8 cellular contexts compared by ENCODE assay signal in the genomic region with DNA sequence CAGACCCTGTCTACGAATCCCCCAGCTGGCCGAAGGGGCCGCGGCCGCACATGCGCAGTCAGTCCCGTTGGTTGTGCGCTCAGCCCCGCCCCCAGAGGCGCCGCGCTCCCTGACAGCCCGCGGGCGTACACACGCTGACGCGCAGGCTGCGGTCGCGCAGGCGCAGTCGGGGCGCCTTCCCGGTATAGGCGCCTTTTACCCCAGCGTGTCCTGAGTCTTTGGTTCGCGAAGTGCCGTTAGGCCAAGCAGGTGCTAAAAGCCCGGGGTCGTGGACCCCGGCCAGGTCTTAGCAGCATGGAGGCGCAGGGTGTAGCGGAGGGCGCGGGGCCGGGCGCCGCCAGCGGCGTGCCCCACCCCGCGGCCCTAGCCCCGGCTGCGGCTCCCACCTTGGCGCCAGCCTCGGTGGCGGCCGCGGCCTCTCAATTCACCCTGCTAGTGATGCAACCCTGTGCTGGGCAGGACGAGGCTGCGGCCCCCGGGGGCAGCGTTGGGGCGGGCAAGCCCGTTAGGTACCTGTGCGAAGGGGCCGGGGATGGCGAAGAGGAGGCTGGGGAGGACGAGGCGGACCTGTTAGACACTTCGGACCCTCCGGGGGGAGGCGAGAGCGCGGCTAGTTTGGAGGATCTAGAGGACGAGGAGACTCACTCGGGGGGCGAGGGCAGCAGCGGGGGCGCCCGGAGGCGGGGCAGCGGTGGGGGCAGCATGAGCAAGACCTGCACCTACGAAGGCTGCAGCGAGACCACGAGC. TPM values are rescaled to one million over a fixed set of nuclear protein-coding genes. Genes with fewer than 3 reads are reported as not detected.
A peak's percentile ranks its signal among the peaks of the same experiment; 100 is the strongest.
DNase-seq lines count a peak whose midpoint lies in the region; ATAC-seq and TF ChIP-seq lines count a peak whose summit lies in the region.

A gene with protein sequence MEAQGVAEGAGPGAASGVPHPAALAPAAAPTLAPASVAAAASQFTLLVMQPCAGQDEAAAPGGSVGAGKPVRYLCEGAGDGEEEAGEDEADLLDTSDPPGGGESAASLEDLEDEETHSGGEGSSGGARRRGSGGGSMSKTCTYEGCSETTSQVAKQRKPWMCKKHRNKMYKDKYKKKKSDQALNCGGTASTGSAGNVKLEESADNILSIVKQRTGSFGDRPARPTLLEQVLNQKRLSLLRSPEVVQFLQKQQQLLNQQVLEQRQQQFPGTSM (plus strand): TSS at position 159 of the 747 bp plus-strand sequence. CDS start 136 bp downstream, at position 295.

- no peaks in the 10 kb centered on the region for H3K27me3 ChIP-seq in BE2C
- H3K27me3 ChIP-seq in colonic mucosa = no peaks in the 10 kb centered on the region
- no peaks in the 10 kb centered on the region for H3K27me3 ChIP-seq in left lung

- peak; percentile 77 for ATAC-seq in GM19043 (IDR thresholded peaks at IDR 0.05; ENCODE audit: low read depth, unreplicated experiment)
- ATAC-seq in HG03354 (IDR thresholded peaks at IDR 0.05; ENCODE audit: poor library complexity, severe bottlenecking, unreplicated experiment) = peak; percentile 86
- ATAC-seq in left lung = peak; percentile 97

- H3K27ac ChIP-seq in colonic mucosa (peak within 1 kb of the TSS; percentile 65), left lung (peak within 1 kb of the TSS; percentile 60 to 80)

- no peaks in the 10 kb centered on the region for H3K36me3 ChIP-seq in BE2C
- H3K36me3 ChIP-seq in colonic mucosa = no peaks in the 10 kb centered on the region
- no peaks in the 10 kb centered on the region for H3K36me3 ChIP-seq in left lung

- TF ChIP-seq CTCF in BE2C (IDR thresholded peaks at IDR 0.05; ENCODE audit: low read depth, low read length) (no peak), colonic mucosa (IDR thresholded peaks at IDR 0.05) (no peak), left lung (IDR thresholded peaks at IDR 0.05) (no peak)

- intact Hi-C loops in colonic mucosa (cut with DNase I) (no loop called here), left lung (cut with DNase I) (no loop called here)

- H3K9ac ChIP-seq in colonic mucosa (ENCODE audit: low read depth in 2 of 2, low read length in 2 of 2) = peak within 1 kb of the TSS; percentile 73 to 78

- H3K9me3 ChIP-seq in BE2C (no peaks in the 10 kb centered on the region), colonic mucosa (no peaks in the 10 kb centered on the region), left lung (no peaks in the 10 kb centered on the region)

- H3K4me3 ChIP-seq in BE2C (ENCODE audit: low read depth, low read length) (peak within 1 kb of the TSS; percentile 71), colonic mucosa (peak within 1 kb of the TSS; percentile 88), left lung (peak within 1 kb of the TSS; percentile 78)

- DNase-seq in BE2C (peak; percentile 96), NCI-H526 (lab: John Stamatoyannopoulos, UW) (peak; percentile 70 to 96), colonic mucosa (peak; percentile 91), left lung (peak; percentile 91 to 99)
- peak; percentile 93 for DNase-seq in activated CD4-positive, alpha-beta T cell treated with anti-CD3 and anti-CD28 coated beads for 48 hours
- DNase-seq in stimulated activated CD4-positive, alpha-beta T cell treated with anti-CD3 and anti-CD28 coated beads, Interleukin-2, amount 100 ng/mL, for 4 hours (ENCODE audit: low read depth) = peak; percentile 88

- H3K4me1 ChIP-seq in BE2C (no peaks in the 10 kb centered on the region), colonic mucosa (peaks cover 8% of the 10 kb centered on the region), left lung (peaks cover 9 to 33% of the 10 kb centered on the region in 2 donors)

RNA-seq across cellular contexts. Expression of the gene that starts here (rescaled TPM):
- 5.0 TPM for polyA plus RNA-seq in BE2C (2012; ENCODE audit: insufficient read depth, insufficient read length, low read depth)
- total RNA-seq in colonic mucosa = 1 to 10 TPM; 2.4 to 3.0 TPM
- 1 to 10 TPM; 3.6 to 4.7 TPM for total RNA-seq in left lung

Comparison
In these comparisons a context has a peak if more than half of its experiments do, and no peak if none do; other contexts are left out.
1. Peak in every context shown above with its lines: DNase-seq, ATAC-seq, H3K4me3 ChIP-seq and H3K27ac ChIP-seq.